ENCODE assay signal across 1 cellular context in genomic region chr12:116600959-116601358, GRCh38.
TF ChIP-seq lines count a peak whose summit lies in the region.

No MANE protein-coding gene starts in this region.

TF ChIP-seq in H1, 55 proteins besides CTCF, POLR2A, EP300 and RAD21:
- TF ChIP-seq CHD1 (IDR thresholded peaks at IDR 0.05; ENCODE audit: low read depth, low read length) = no peak
- TF ChIP-seq HDAC2 (IDR thresholded peaks at IDR 0.05; ENCODE audit: borderline replicate concordance in 1 of 2, low read depth in 2 of 2, low read length in 2 of 2) = peak in 1 of 2 experiments; percentile 51; a peak in 1 of 4 replicates
- TF ChIP-seq TBP (IDR thresholded peaks at IDR 0.05; ENCODE audit: low read depth, low read length) = no peak
- peak; percentile 72 for TF ChIP-seq KDM1A (IDR thresholded peaks at IDR 0.05; ENCODE audit: borderline replicate concordance, low read length)
- no peak for TF ChIP-seq SAP30 (IDR thresholded peaks at IDR 0.05; ENCODE audit: insufficient read depth, insufficient replicate concordance, low read length)
- no peak for TF ChIP-seq POU5F1 (IDR thresholded peaks at IDR 0.05; ENCODE audit: low read depth, low read length)
- no peak for TF ChIP-seq E2F6 (IDR thresholded peaks at IDR 0.05)
TF ChIP-seq in H1: peak in this region for 2.
